Comparison of ENCODE assay signal across 23 cellular contexts in the genomic region with DNA sequence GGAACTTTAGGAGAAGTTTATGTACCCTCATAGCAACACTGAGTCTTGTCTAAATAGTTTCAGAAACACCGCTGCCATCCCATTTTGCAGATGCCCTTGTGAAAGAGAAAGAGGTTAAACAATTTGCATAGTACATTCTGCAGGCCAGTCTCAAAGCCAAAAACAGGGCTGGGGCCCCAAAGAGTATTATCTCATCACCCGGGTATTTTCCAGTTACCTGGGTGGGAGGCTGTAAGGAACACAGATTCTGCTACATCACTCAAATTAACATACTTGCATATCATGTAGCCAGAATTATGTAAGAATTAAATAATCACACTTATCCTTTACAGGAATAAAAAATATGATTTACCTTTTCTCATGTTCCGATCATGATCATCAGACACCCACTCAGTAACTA. TPM values are rescaled to one million over a fixed set of nuclear protein-coding genes. Genes with fewer than 3 reads are reported as not detected.
DNase-seq lines count a peak whose midpoint lies in the region; ATAC-seq, FAIRE-seq and TF ChIP-seq lines count a peak whose summit lies in the region.
"Had no signal": no experiment of that assay in that cellular context is flagged by ENCODE, and none has a peak within 500 bp of the region (broad histone marks: within the 10 kb centered on the region; RNA-seq: fewer than 3 reads in every experiment).

No MANE protein-coding gene starts in this region.

- DNase-seq in GM12891 (ENCODE audit: insufficient read length, low spot score) = no peak
- peak; percentile 58 for DNase-seq in islet precursor cell
- DNase-seq in activated T-cell treated with anti-CD3 and anti-CD28 coated beads for 4 hours = no peak
- no peak for DNase-seq in coronary artery (ENCODE audit: low spot score)
- no peak for DNase-seq in NCI-H1048 (lab: John Stamatoyannopoulos, UW)
- DNase-seq: ACHN; activated CD4-positive, CD25-positive, alpha-beta regulatory T cell treated with anti-CD3 and anti-CD28 coated beads, Interleukin-2, amount 50 U/mL, for 72 hours; activated naive CD8-positive, alpha-beta T cell treated with anti-CD3 and anti-CD28 coated beads for 36 hours; cortex of kidney; DMS153; MG63; NCI-H1694; NCI-H446; stimulated activated CD4-positive, alpha-beta T cell treated with anti-CD3 and anti-CD28 coated beads, Interleukin-15, amount 100 ng/mL, for 24 hours; T1000; thyroid gland had no signal

- H3K27ac ChIP-seq in coronary artery = no peak overlapping the region
- H3K27ac ChIP-seq: thyroid gland had no signal

- no peak for TF ChIP-seq POLR2A in GM12891 (IDR thresholded peaks at IDR 0.05; ENCODE audit: low read depth, low read length)

- ATAC-seq in GM19463 (IDR thresholded peaks at IDR 0.05; ENCODE audit: unreplicated experiment) = peak; percentile 33
- ATAC-seq in HG02938 (IDR thresholded peaks at IDR 0.05; ENCODE audit: unreplicated experiment) = peak; percentile 48
- no peak for ATAC-seq in HG02840 (IDR thresholded peaks at IDR 0.05; ENCODE audit: low FRiP score, unreplicated experiment)
- ATAC-seq: gastroesophageal sphincter; SK-N-SH treated with all-trans-retinoic acid at 6 μM for 48 hours; stimulated activated memory B cell treated with anti-CD40 and anti-IgM and Interleukin-4, amounts not matched to agents 10 μg/mL and 1 μg/mL and 100 μg/mL, for 72 hours had no signal

- H3K4me3 ChIP-seq in coronary artery = no peak overlapping the region
- H3K4me3 ChIP-seq: gastroesophageal sphincter, MG63, thyroid gland had no signal

- TF ChIP-seq CTCF in coronary artery (IDR thresholded peaks at IDR 0.05) = no peak

- peak; percentile 33 for FAIRE-seq in GM12891 (lab: Jason Lieb, UNC)

TF ChIP-seq in GM12891, 5 proteins besides CTCF, POLR2A, EP300 and RAD21:
- TF ChIP-seq SPI1 (IDR thresholded peaks at IDR 0.05; ENCODE audit: low read depth, low read length) = no peak
- no peak for TF ChIP-seq POLR2AphosphoS5 (IDR thresholded peaks at IDR 0.05; ENCODE audit: low read depth, low read length)
- TF ChIP-seq POU2F2 (IDR thresholded peaks at IDR 0.05; ENCODE audit: low read depth, low read length) = peak; percentile 52; the same call in 1 of the 2 replicates
- TF ChIP-seq PAX5 (IDR thresholded peaks at IDR 0.05; ENCODE audit: insufficient read depth, low read length, severe bottlenecking) = no peak
- TF ChIP-seq TAF1 (IDR thresholded peaks at IDR 0.05; ENCODE audit: low read depth, low read length) = no peak

RNA-seq across cellular contexts. Expression of gene FAM171A1, which starts 3.1 kb away (rescaled TPM):
- 5.3 TPM for polyA plus RNA-seq in GM12891 (2012; ENCODE audit: low read depth, missing spikeins)
- polyA plus RNA-seq: CD14-positive monocyte had no signal
